In genomic region chr4:110197421-110198398, GRCh38 we compare ENCODE assay signal across 8 cellular contexts. TPM values are rescaled to one million over a fixed set of nuclear protein-coding genes. Genes with fewer than 3 reads are reported as not detected.
DNase-seq lines count a peak whose midpoint lies in the region; ATAC-seq and TF ChIP-seq lines count a peak whose summit lies in the region.

No MANE protein-coding gene starts in this region.

- peak overlapping the region; percentile 89 for H3K27ac ChIP-seq in RWPE2 (ENCODE audit: poor library complexity, severe bottlenecking)
- H3K27ac ChIP-seq in neuronal stem cell (replicated peaks; ENCODE audit: low read length): peak overlapping the region; percentile 96
- peak overlapping the region; percentile 80 to 83 for H3K27ac ChIP-seq in tibial artery

- H3K23ac ChIP-seq in neuronal stem cell (ENCODE audit: low read depth, low read length, poor library complexity): no peak overlapping the region

- DNase-seq in NK-92 treated with Interleukin-12 subunit alpha and Interleukin-12 subunit beta, amount 100 ng/mL, for 24 hours (lab: John Stamatoyannopoulos, UW): peak; percentile 39
- no peak for DNase-seq in NK-92 (lab: John Stamatoyannopoulos, UW; ENCODE audit: unreplicated experiment)
- peak; percentile 43 for DNase-seq in HT1080 (ENCODE audit: low read depth)
- DNase-seq in RWPE2 (ENCODE audit: low spot score): peak; percentile 61
- DNase-seq in activated naive CD4-positive, alpha-beta T cell treated with anti-CD3 and anti-CD28 coated beads for 36 hours: peak; percentile 71
- DNase-seq in foreskin melanocyte: peak; percentile 52
- DNase-seq in neuronal stem cell (ENCODE audit: low spot score): no peak
- DNase-seq in tibial artery: peak in 1 of 2 donors; percentile 24

- intact Hi-C loops in activated naive CD4-positive, alpha-beta T cell treated with anti-CD3 and anti-CD28 coated beads for 36 hours (cut with micrococcal nuclease): loop anchor here (1.0 to 10.0 kb wide), 12 partner anchors 71 to 1950 kb away; partner anchors contain the start of genes CASP6, FAM241A, MCUB and RPL34
- intact Hi-C loops in tibial artery (cut with DNase I; ENCODE audit: low total_unique reads): no loop called here

- no peak overlapping the region for H2AK5ac ChIP-seq in neuronal stem cell (ENCODE audit: low read depth, low read length)

- H3K4me1 ChIP-seq in RWPE2 (ENCODE audit: insufficient read depth, poor library complexity, severe bottlenecking) (peaks cover 31% of the 10 kb centered on the region), neuronal stem cell (ENCODE audit: control insufficient read depth in 2 of 2, insufficient read depth in 1 of 2, low read depth in 1 of 2, low read length in 2 of 2) (peaks cover 6 to 35% of the 10 kb centered on the region in 2 donors), tibial artery (peaks cover 0 to 7% (median 3%) of the 10 kb centered on the region in 4 donors)

- H2BK12ac ChIP-seq in neuronal stem cell (ENCODE audit: low read length): no peak overlapping the region

- ATAC-seq in RWPE2 (ENCODE audit: low read depth): peak; percentile 4; the same call in 2 of the 3 replicates

- H4K91ac ChIP-seq in neuronal stem cell (ENCODE audit: low read depth, low read length, poor library complexity): no peak overlapping the region

- no peaks in the 10 kb centered on the region for H3K27me3 Mint-ChIP-seq in activated naive CD4-positive, alpha-beta T cell treated with anti-CD3 and anti-CD28 coated beads for 36 hours (ENCODE audit: low read depth)

- TF ChIP-seq CTCF in RWPE2 (IDR thresholded peaks at IDR 0.05; ENCODE audit: poor library complexity, severe bottlenecking): no peak
- TF ChIP-seq CTCF in tibial artery (IDR thresholded peaks at IDR 0.05): no peak

- no peak overlapping the region for H4K8ac ChIP-seq in neuronal stem cell (ENCODE audit: low read depth, low read length)

- no peak overlapping the region for H3K14ac ChIP-seq in neuronal stem cell (ENCODE audit: low read length)

- H2BK5ac ChIP-seq in neuronal stem cell (ENCODE audit: low read length): peak overlapping the region; percentile 39

- H3K4me2 ChIP-seq in neuronal stem cell (ENCODE audit: insufficient read depth, low read length, poor library complexity, severe bottlenecking): peak overlapping the region; percentile 74

- H3K4me1 Mint-ChIP-seq in activated naive CD4-positive, alpha-beta T cell treated with anti-CD3 and anti-CD28 coated beads for 36 hours (ENCODE audit: low read depth): peaks cover 29% of the 10 kb centered on the region

- peak overlapping the region; percentile 96 for H3K27ac Mint-ChIP-seq in activated naive CD4-positive, alpha-beta T cell treated with anti-CD3 and anti-CD28 coated beads for 36 hours

- H3K4me3 Mint-ChIP-seq in activated naive CD4-positive, alpha-beta T cell treated with anti-CD3 and anti-CD28 coated beads for 36 hours: peak overlapping the region; percentile 95

- peak overlapping the region; percentile 58 for H2AFZ ChIP-seq in neuronal stem cell (ENCODE audit: low read length)

- CTCF ChIA-PET in activated naive CD4-positive, alpha-beta T cell treated with anti-CD3 and anti-CD28 coated beads for 36 hours (lab: Charles Lee): interaction anchor here (1.3 kb wide), 1 partner anchor 100 kb away, joined by 4 read pairs; no protein-coding TSS in a partner anchor

- no peaks in the 10 kb centered on the region for H3K9me3 Mint-ChIP-seq in activated naive CD4-positive, alpha-beta T cell treated with anti-CD3 and anti-CD28 coated beads for 36 hours

- H3K36me3 ChIP-seq in RWPE2 (ENCODE audit: low read depth) (peaks cover 19% of the 10 kb centered on the region), neuronal stem cell (replicated peaks in 1 of 2; ENCODE audit: control insufficient read depth in 2 of 2, insufficient read depth in 2 of 2, low read length in 2 of 2) (peaks cover 0 to 26% of the 10 kb centered on the region in 2 donors), tibial artery (no peaks in the 10 kb centered on the region)

- H3K27me3 ChIP-seq in RWPE2 (ENCODE audit: insufficient read depth, poor library complexity, severe bottlenecking): no peaks in the 10 kb centered on the region
- H3K27me3 ChIP-seq in neuronal stem cell (ENCODE audit: control insufficient read depth in 3 of 3, insufficient read depth in 3 of 3, low read depth in 1 of 3, low read length in 3 of 3): no peaks in the 10 kb centered on the region
- H3K27me3 ChIP-seq in tibial artery: no peaks in the 10 kb centered on the region

- no peaks in the 10 kb centered on the region for H3K9me3 ChIP-seq in RWPE2 (ENCODE audit: severe bottlenecking)
- no peaks in the 10 kb centered on the region for H3K9me3 ChIP-seq in neuronal stem cell (replicated peaks in 1 of 2; ENCODE audit: control insufficient read depth in 2 of 2, insufficient read depth in 1 of 2, low read depth in 1 of 2, low read length in 2 of 2)
- no peaks in the 10 kb centered on the region for H3K9me3 ChIP-seq in tibial artery

- peak overlapping the region; percentile 81 for H3K18ac ChIP-seq in neuronal stem cell (ENCODE audit: low read length)

- H3K4ac ChIP-seq in neuronal stem cell (ENCODE audit: low read length): no peak overlapping the region

- H3K79me1 ChIP-seq in neuronal stem cell (ENCODE audit: low read depth, low read length): no peaks in the 10 kb centered on the region

- H3K9ac ChIP-seq in neuronal stem cell (ENCODE audit: low read depth, low read length, poor library complexity): peak overlapping the region; percentile 94

- H2BK15ac ChIP-seq in neuronal stem cell (ENCODE audit: low read length): no peak overlapping the region

- H3K36me3 Mint-ChIP-seq in activated naive CD4-positive, alpha-beta T cell treated with anti-CD3 and anti-CD28 coated beads for 36 hours (ENCODE audit: low read depth): peaks cover 7% of the 10 kb centered on the region

- H3K4me3 ChIP-seq in RWPE2 (ENCODE audit: severe bottlenecking) (peak overlapping the region; percentile 73), neuronal stem cell (ENCODE audit: low read length in 2 of 2) (peak overlapping the region; percentile 78 to 91), tibial artery (peak overlapping the region; percentile 78 to 91)

- no peak overlapping the region for H2BK120ac ChIP-seq in neuronal stem cell (ENCODE audit: low read depth, low read length)

- no CpG with 5 or more reads among the region's 53 CpGs for WGBS in neuronal stem cell (ENCODE audit: extremely low coverage in 2 of 2, insufficient read length in 2 of 2, insufficient replicate concordance in 1 of 2), 2 donors

RNA-seq across cellular contexts. Expression of gene ELOVL6, which starts 0.7 kb away (rescaled TPM):
- 7.2 and 25.6 TPM in 2 replicates for total RNA-seq in HT1080 (2014; rRNA removed; shearing (Covaris generic))
- polyA plus RNA-seq in HT1080 (2015; cell fraction: cytosol; rRNA removed): 18.0 and 22.4 TPM in 2 replicates
- 19.9 and 21.6 TPM in 2 replicates for polyA plus RNA-seq in HT1080 (2015; cell fraction: nucleus; rRNA removed)
- total RNA-seq in activated naive CD4-positive, alpha-beta T cell treated with anti-CD3 and anti-CD28 coated beads for 36 hours: 1 to 10 TPM; 7.2 to 7.9 TPM
- 73.8 TPM for polyA plus RNA-seq in neuronal stem cell (2013, experiment 1 of 2)
- polyA plus RNA-seq in neuronal stem cell (2013, experiment 2 of 2): 73.6 TPM

Comparison
In these comparisons a context has a peak if more than half of its experiments do, and no peak if none do; other contexts are left out.
1. DNase-seq: peak in NK-92 treated with Interleukin-12 subunit alpha and Interleukin-12 subunit beta, amount 100 ng/mL, for 24 hours (single experiment), HT1080 (single experiment), RWPE2 (single experiment), activated naive CD4-positive, alpha-beta T cell treated with anti-CD3 and anti-CD28 coated beads for 36 hours (single experiment) and foreskin melanocyte (single experiment); none in NK-92 (single experiment) and neuronal stem cell (single experiment).
2. Peak in every context shown above with its lines, with median percentiles within 50 percentile points of each other: H3K27ac ChIP-seq and H3K4me3 ChIP-seq.